ENCODE assay signal across 17 cellular contexts in genomic region chr11:68868221-68868620, GRCh38. TPM values are rescaled to one million over a fixed set of nuclear protein-coding genes. Genes with fewer than 3 reads are reported as not detected.
A peak's percentile ranks its signal among the peaks of the same experiment; 100 is the strongest.
DNase-seq lines count a peak whose midpoint lies in the region; ATAC-seq and TF ChIP-seq lines count a peak whose summit lies in the region.
"Had no signal": no experiment of that assay in that cellular context is flagged by ENCODE, and none has a peak within 500 bp of the region (broad histone marks: within the 10 kb centered on the region; RNA-seq: fewer than 3 reads in every experiment).

No MANE protein-coding gene starts in this region.

- H3K4me2 ChIP-seq in GM23338 = no peak overlapping the region

- intact Hi-C loops in upper lobe of right lung (cut with DNase I) = no loop called here
- intact Hi-C loops in ovary (cut with DNase I) = no loop called here

- no peaks in the 10 kb centered on the region for H3K79me2 ChIP-seq in GM23338 (replicated peaks; ENCODE audit: insufficient read depth)

- peaks cover 21% of the 10 kb centered on the region for H3K27me3 Mint-ChIP-seq in GM23338 (ENCODE audit: insufficient read depth, low read depth, poor library complexity)
- peaks cover 2 to 8% (median 6%) of the 10 kb centered on the region in 3 donors for H3K27me3 Mint-ChIP-seq in immature natural killer cell (ENCODE audit: low read depth in 3 of 3)
- peaks cover 21 to 23% of the 10 kb centered on the region in 2 donors for H3K27me3 Mint-ChIP-seq in natural killer cell treated with Interleukin-12 subunit alpha and Interleukin-12 subunit beta and Interleukin-15 and Interleukin-18, amount 100 ng/mL, for 72 hours

- TF ChIP-seq EP300 in ovary (IDR thresholded peaks at IDR 0.05) = no peak

- H3K4me3 ChIP-seq in GM23338 (no peak overlapping the region), upper lobe of right lung (no peak overlapping the region), ovary (no peak overlapping the region)
- H3K4me3 ChIP-seq: BLaER1 treated with 17β-estradiol and CSF1 and Interleukin-3, amounts not matched to agents 10 nM and 100 nM; GM12878 had no signal

- H3K9me3 Mint-ChIP-seq in GM23338 (peaks cover 5% of the 10 kb centered on the region; the same call in 2 of the 3 replicates), immature natural killer cell (peaks cover 0 to 5% (median 0%) of the 10 kb centered on the region in 6 donors)
- no peaks in the 10 kb centered on the region for H3K9me3 Mint-ChIP-seq in natural killer cell treated with Interleukin-12 subunit alpha and Interleukin-12 subunit beta and Interleukin-15 and Interleukin-18, amount 100 ng/mL, for 72 hours
- H3K9me3 Mint-ChIP-seq: CD8-positive, alpha-beta T cell had no signal

- H3K4me3 Mint-ChIP-seq in GM23338 (no peak overlapping the region; the same call in 2 of the 3 replicates), immature natural killer cell (peak overlapping the region in 3 of 5 donors; percentile 19 to 31 (median 19))
- H3K4me3 Mint-ChIP-seq in natural killer cell treated with Interleukin-12 subunit alpha and Interleukin-12 subunit beta and Interleukin-15 and Interleukin-18, amount 100 ng/mL, for 72 hours = peak overlapping the region; percentile 98
- H3K4me3 Mint-ChIP-seq: H9 had no signal

- no peak overlapping the region for H3K27ac Mint-ChIP-seq in GM23338
- H3K27ac Mint-ChIP-seq in immature natural killer cell = no peak overlapping the region
- no peak overlapping the region for H3K27ac Mint-ChIP-seq in natural killer cell treated with Interleukin-12 subunit alpha and Interleukin-12 subunit beta and Interleukin-15 and Interleukin-18, amount 100 ng/mL, for 72 hours
- H3K27ac Mint-ChIP-seq: B cell; CD8-positive, alpha-beta T cell had no signal

- H3K36me3 ChIP-seq in GM23338 (ENCODE audit: insufficient read depth) (no peaks in the 10 kb centered on the region), upper lobe of right lung (no peaks in the 10 kb centered on the region), ovary (no peaks in the 10 kb centered on the region)

- H3K4me1 ChIP-seq in GM23338 (ENCODE audit: insufficient read depth) (peaks cover 16% of the 10 kb centered on the region), upper lobe of right lung (peaks cover 2% of the 10 kb centered on the region), ovary (ENCODE audit: insufficient read depth) (peaks cover 3% of the 10 kb centered on the region)

- H3K36me3 Mint-ChIP-seq in GM23338 (ENCODE audit: low read depth) (no peaks in the 10 kb centered on the region), immature natural killer cell (peaks cover 0 to 4% (median 3%) of the 10 kb centered on the region in 3 donors)
- no peaks in the 10 kb centered on the region for H3K36me3 Mint-ChIP-seq in natural killer cell treated with Interleukin-12 subunit alpha and Interleukin-12 subunit beta and Interleukin-15 and Interleukin-18, amount 100 ng/mL, for 72 hours

- ATAC-seq in GM23338 = no peak
- ATAC-seq in natural killer cell treated with Interleukin-12 subunit alpha and Interleukin-12 subunit beta and Interleukin-15 and Interleukin-18, amount 100 ng/mL, for 72 hours = no peak
- no peak for ATAC-seq in upper lobe of right lung
- ATAC-seq: CD8-positive, alpha-beta T cell; GM12878; HepG2 had no signal

- 89 to 95% (median 94%) methylated on average over 13 of the region's 13 CpGs for WGBS in ovary, 3 donors

- no peaks in the 10 kb centered on the region for H3F3A ChIP-seq in GM23338 (replicated peaks; ENCODE audit: low read depth)

- H4K20me1 ChIP-seq in GM23338 (replicated peaks; ENCODE audit: insufficient read depth) = no peaks in the 10 kb centered on the region

- TF ChIP-seq POLR2A in ovary (IDR thresholded peaks at IDR 0.05) = no peak

- H3K27ac ChIP-seq in GM23338 (ENCODE audit: low read depth) (no peak overlapping the region), upper lobe of right lung (no peak overlapping the region), ovary (no peak overlapping the region)
- H3K27ac ChIP-seq: BLaER1 treated with 17β-estradiol and CSF1 and Interleukin-3, amounts not matched to agents 10 nM and 100 nM had no signal

- TF ChIP-seq CTCF in GM23338 (conservative IDR thresholded peaks at IDR 0.05; ENCODE audit: low read depth in 2 of 2) (no peak), upper lobe of right lung (IDR thresholded peaks at IDR 0.05) (no peak), ovary (IDR thresholded peaks at IDR 0.05) (no peak)

- DNase-seq in GM23338 (ENCODE audit: low spot score) (no peak), immature natural killer cell (no peak), upper lobe of right lung (peak; percentile 40), SHP77 treated with DMSO at 0.1 percent for 48 hours (lab: John Stamatoyannopoulos, UW) (no peak), ovary (no peak)
- DNase-seq in natural killer cell treated with Interleukin-12 subunit alpha and Interleukin-12 subunit beta and Interleukin-15 and Interleukin-18, amount 100 ng/mL, for 72 hours (ENCODE audit: low spot score) = no peak
- no peak for DNase-seq in stimulated activated CD8-positive, alpha-beta memory T cell treated with anti-CD3 and anti-CD28 coated beads, Interleukin-4, amount 100 ng/mL, for 48 hours
- DNase-seq: CD8-positive, alpha-beta T cell; DMS 273 treated with DMSO at 0.1 percent for 48 hours; DMS53; DND-41; EL; H9 had no signal

- peaks cover 37% of the 10 kb centered on the region for H3K4me1 Mint-ChIP-seq in GM23338
- peaks cover 13 to 16% of the 10 kb centered on the region in 2 donors for H3K4me1 Mint-ChIP-seq in immature natural killer cell
- peaks cover 9 to 18% of the 10 kb centered on the region in 2 donors for H3K4me1 Mint-ChIP-seq in natural killer cell treated with Interleukin-12 subunit alpha and Interleukin-12 subunit beta and Interleukin-15 and Interleukin-18, amount 100 ng/mL, for 72 hours (ENCODE audit: low read depth in 2 of 2)

- H3K9me3 ChIP-seq in upper lobe of right lung = no peaks in the 10 kb centered on the region
- no peaks in the 10 kb centered on the region for H3K9me3 ChIP-seq in ovary

- H3K27me3 ChIP-seq in GM23338 (ENCODE audit: insufficient read depth) = no peaks in the 10 kb centered on the region
- H3K27me3 ChIP-seq in upper lobe of right lung = no peaks in the 10 kb centered on the region
- H3K27me3 ChIP-seq in ovary = no peaks in the 10 kb centered on the region

- 0 out of 2 replicates have a peak overlapping the region, but pooled peaks have one; percentile 28 for H2AFZ ChIP-seq in GM23338

- H3K9me2 ChIP-seq in GM23338 (ENCODE audit: insufficient read depth) = no peaks in the 10 kb centered on the region

TF ChIP-seq in GM23338, 12 proteins besides CTCF, POLR2A, EP300 and RAD21:
- TF ChIP-seq ETS1 (IDR thresholded peaks at IDR 0.05) = no peak
- no peak for TF ChIP-seq EZH2phosphoT487 (IDR thresholded peaks at IDR 0.05; ENCODE audit: unreplicated experiment)
- no peak for TF ChIP-seq CREB1 (CRISPR knock-in tag; IDR thresholded peaks at IDR 0.05; ENCODE audit: low read depth)
- no peak for TF ChIP-seq EZH2 (IDR thresholded peaks at IDR 0.05; ENCODE audit: low read depth, unreplicated experiment)
- no peak for TF ChIP-seq ZNF114 (CRISPR knock-in tag; IDR thresholded peaks at IDR 0.05)
- TF ChIP-seq POLR2AphosphoS5 (IDR thresholded peaks at IDR 0.05; ENCODE audit: low read depth) = no peak
- TF ChIP-seq STAT1 (IDR thresholded peaks at IDR 0.05; ENCODE audit: unreplicated experiment) = no peak
- TF ChIP-seq NANOG (IDR thresholded peaks at IDR 0.05; ENCODE audit: borderline replicate concordance) = no peak
- TF ChIP-seq ZNF331 (CRISPR knock-in tag; IDR thresholded peaks at IDR 0.05; ENCODE audit: low read depth) = no peak
- no peak for TF ChIP-seq JUNB (IDR thresholded peaks at IDR 0.05; ENCODE audit: unreplicated experiment)

RNA-seq across cellular contexts. Expression of gene CPT1A, which starts 26.5 kb away (rescaled TPM):
- 9.5 and 11.5 TPM in 2 replicates for total RNA-seq in GM23338 (2014; rRNA removed; shearing (Covaris generic))
- polyA plus RNA-seq in GM23338 (2016; fragmentation: Nextera tagmentation; extraction: Ambion mirVana) (2.6 and 4.3 TPM in 2 replicates), immature natural killer cell (10 to 100 TPM in 1 of 3 donors, 1 to 10 TPM in 2; 6.4 to 20.3 (median 8.0) TPM), ovary (10 to 100 TPM; 25.3 to 54.2 TPM)
- total RNA-seq in natural killer cell treated with Interleukin-12 subunit alpha and Interleukin-12 subunit beta and Interleukin-15 and Interleukin-18, amount 100 ng/mL, for 72 hours = 10 to 100 TPM; 26.7 to 32.3 TPM
- total RNA-seq in upper lobe of right lung (76.4 TPM), ovary (10 to 100 TPM; 33.3 to 87.1 (median 44.3) TPM)

RNA-seq across cellular contexts. Expression of gene MRPL21, which starts 35.4 kb away (rescaled TPM):
- total RNA-seq in GM23338 (2014; rRNA removed; shearing (Covaris generic)) = 46.6 and 62.4 TPM in 2 replicates
- polyA plus RNA-seq in GM23338 (2016; fragmentation: Nextera tagmentation; extraction: Ambion mirVana) = 232 and 238 TPM in 2 replicates
- 100 to 1,000 TPM in 2 of 3 donors, 10 to 100 TPM in 1; 94.3 to 145 (median 117) TPM for polyA plus RNA-seq in immature natural killer cell
- 100 to 1,000 TPM in 1 of 2 donors, 10 to 100 TPM in 1; 57.6 to 108 TPM for total RNA-seq in natural killer cell treated with Interleukin-12 subunit alpha and Interleukin-12 subunit beta and Interleukin-15 and Interleukin-18, amount 100 ng/mL, for 72 hours
- 36.3 TPM for total RNA-seq in upper lobe of right lung
- 10 to 100 TPM; 40.3 to 70.7 (median 51.9) TPM for total RNA-seq in ovary
- 10 to 100 TPM; 64.0 to 74.7 TPM for polyA plus RNA-seq in ovary

RNA-seq across cellular contexts. Expression of gene IGHMBP2, which starts 35.5 kb away (rescaled TPM):
- total RNA-seq in GM23338 (2014; rRNA removed; shearing (Covaris generic)) = 13.7 and 27.7 TPM in 2 replicates
- 14.3 TPM in 2 replicates for polyA plus RNA-seq in GM23338 (2016; fragmentation: Nextera tagmentation; extraction: Ambion mirVana)
- polyA plus RNA-seq in immature natural killer cell = 1 to 10 TPM; 8.7 to 9.8 (median 8.9) TPM
- total RNA-seq in natural killer cell treated with Interleukin-12 subunit alpha and Interleukin-12 subunit beta and Interleukin-15 and Interleukin-18, amount 100 ng/mL, for 72 hours = 10 to 100 TPM; 32.8 to 62.9 TPM
- total RNA-seq in upper lobe of right lung = 20.3 TPM
- total RNA-seq in ovary = 10 to 100 TPM in 6 of 7 donors, 1 to 10 TPM in 1; 8.3 to 18.9 (median 16.2) TPM
- polyA plus RNA-seq in ovary = 10 to 100 TPM; 13.7 to 14.1 TPM
